ENCODE assay signal across 17 cellular contexts in the genomic region with DNA sequence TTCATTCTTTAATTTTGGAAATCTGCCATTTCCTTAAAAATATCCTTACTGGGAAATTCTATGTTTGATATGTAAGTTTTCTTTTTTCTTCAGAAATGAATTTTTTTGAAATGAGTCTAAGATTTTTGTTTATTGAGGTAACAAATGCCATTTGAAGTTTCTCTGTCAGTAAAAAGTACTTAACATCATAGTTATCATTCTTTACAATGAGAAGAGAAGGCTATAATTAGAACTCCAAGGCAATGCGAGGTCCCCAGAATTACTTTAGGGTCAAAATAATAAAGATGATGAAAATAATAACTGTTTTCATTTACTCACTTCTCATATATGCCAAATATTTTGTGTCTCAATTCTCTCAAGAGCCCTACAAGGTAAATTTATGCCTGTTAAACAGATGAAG. TPM values are rescaled to one million over a fixed set of nuclear protein-coding genes. Genes with fewer than 3 reads are reported as not detected.
DNase-seq lines count a peak whose midpoint lies in the region; ATAC-seq, FAIRE-seq and TF ChIP-seq lines count a peak whose summit lies in the region.
"Had no signal": no experiment of that assay in that cellular context is flagged by ENCODE, and none has a peak within 500 bp of the region (broad histone marks: within the 10 kb centered on the region; RNA-seq: fewer than 3 reads in every experiment).

No MANE protein-coding gene starts in this region.

- H3K9ac ChIP-seq in smooth muscle cell (ENCODE audit: low read depth): no peak overlapping the region

- H3K4me3 Mint-ChIP-seq in chondrocyte (ENCODE audit: unreplicated experiment): no peak overlapping the region
- no peak overlapping the region for H3K4me3 Mint-ChIP-seq in progenitor cell of endocrine pancreas (ENCODE audit: low read depth)
- H3K4me3 Mint-ChIP-seq: CD4-positive, alpha-beta memory T cell; GM23338 had no signal

- peak overlapping the region; percentile 13 for H3K4me2 ChIP-seq in smooth muscle cell
- H3K4me2 ChIP-seq: A549, GM23338 had no signal

- H3K36me3 ChIP-seq in smooth muscle cell (ENCODE audit: low read depth): no peaks in the 10 kb centered on the region
- H3K36me3 ChIP-seq: BE2C had no signal

- H3K27me3 Mint-ChIP-seq in chondrocyte (ENCODE audit: low read depth) (no peaks in the 10 kb centered on the region), progenitor cell of endocrine pancreas (peaks cover 2% of the 10 kb centered on the region)

- 76% methylated on average over 1 of the region's 1 CpG for WGBS in smooth muscle cell (ENCODE audit: low lambda C conversion rate)

- H3K4me3 ChIP-seq in smooth muscle cell: no peak overlapping the region
- H3K4me3 ChIP-seq: A549, GM23338 had no signal

- no peak for FAIRE-seq in urothelium cell line (lab: Jason Lieb, UNC)
- FAIRE-seq: A549, GM12892 had no signal

- TF ChIP-seq CTCF in chondrocyte (IDR thresholded peaks at IDR 0.05) (no peak), smooth muscle cell (IDR thresholded peaks at IDR 0.05; ENCODE audit: borderline replicate concordance, insufficient read depth, poor library complexity, severe bottlenecking) (no peak), progenitor cell of endocrine pancreas (IDR thresholded peaks at IDR 0.05; ENCODE audit: unreplicated experiment) (no peak)

- H3K4me1 ChIP-seq in smooth muscle cell (ENCODE audit: low read depth): no peaks in the 10 kb centered on the region
- H3K4me1 ChIP-seq: BE2C had no signal

- DNase-seq in HCEC 1CT (peak; percentile 39), NCI-H69 (lab: John Stamatoyannopoulos, UW) (peak; percentile 4), chondrocyte (ENCODE audit: low spot score) (no peak), smooth muscle cell (lab: John Stamatoyannopoulos, UW; ENCODE audit: unreplicated experiment) (no peak), progenitor cell of endocrine pancreas (ENCODE audit: low spot score, unreplicated experiment) (no peak), urothelium cell line (ENCODE audit: low spot score) (no peak)
- DNase-seq: BE2C; CD4-positive, alpha-beta memory T cell; DMS79; GDM1; H7 had no signal

- peak overlapping the region; percentile 14 for H2AFZ ChIP-seq in smooth muscle cell (ENCODE audit: low read depth)
- H2AFZ ChIP-seq: GM23338 had no signal

- H3K9me3 Mint-ChIP-seq in chondrocyte (ENCODE audit: low read depth): no peaks in the 10 kb centered on the region
- no peaks in the 10 kb centered on the region for H3K9me3 Mint-ChIP-seq in progenitor cell of endocrine pancreas (ENCODE audit: low read depth)
- H3K9me3 Mint-ChIP-seq: CD4-positive, alpha-beta memory T cell; GM23338 had no signal

- peak overlapping the region; percentile 54 for H3K27ac Mint-ChIP-seq in chondrocyte (ENCODE audit: unreplicated experiment)
- H3K27ac Mint-ChIP-seq in progenitor cell of endocrine pancreas: no peak overlapping the region
- H3K27ac Mint-ChIP-seq: CD4-positive, alpha-beta memory T cell; GM23338 had no signal

- peak overlapping the region; percentile 19 for H3K27ac ChIP-seq in smooth muscle cell (ENCODE audit: low read depth)
- H3K27ac ChIP-seq: C4-2B, HL-60 had no signal

- peaks cover 41% of the 10 kb centered on the region for H3K4me1 Mint-ChIP-seq in chondrocyte (ENCODE audit: low read depth)
- H3K4me1 Mint-ChIP-seq in progenitor cell of endocrine pancreas (ENCODE audit: low read depth): peaks cover 15% of the 10 kb centered on the region
- H3K4me1 Mint-ChIP-seq: CD4-positive, alpha-beta memory T cell had no signal

- H4K20me1 ChIP-seq in smooth muscle cell (ENCODE audit: low read depth): no peaks in the 10 kb centered on the region

- no peaks in the 10 kb centered on the region for H3F3A ChIP-seq in smooth muscle cell (ENCODE audit: low read depth)

- H3K79me2 ChIP-seq in smooth muscle cell (ENCODE audit: low read depth): peaks cover 11% of the 10 kb centered on the region

- no peaks in the 10 kb centered on the region for H3K9me3 ChIP-seq in smooth muscle cell (replicated peaks; ENCODE audit: low read depth)
- H3K9me3 ChIP-seq: A549, BE2C had no signal

- H3K27me3 ChIP-seq in smooth muscle cell (ENCODE audit: low read depth): no peaks in the 10 kb centered on the region
- H3K27me3 ChIP-seq: BE2C had no signal

- ATAC-seq in HG02884 (IDR thresholded peaks at IDR 0.05; ENCODE audit: unreplicated experiment): no peak
- ATAC-seq: A549, GM23338 had no signal

- no peaks in the 10 kb centered on the region for H3K36me3 Mint-ChIP-seq in chondrocyte (ENCODE audit: low read depth)
- H3K36me3 Mint-ChIP-seq in progenitor cell of endocrine pancreas (ENCODE audit: insufficient read depth): no peaks in the 10 kb centered on the region
- H3K36me3 Mint-ChIP-seq: CD4-positive, alpha-beta memory T cell had no signal

RNA-seq across cellular contexts. Expression of gene RHOBTB1, which starts 37.0 kb away (rescaled TPM):
- total RNA-seq in chondrocyte (18.6 to 19.2 TPM (median 19.0 TPM) in 3 replicates), smooth muscle cell (49.1 and 77.0 TPM in 2 replicates), progenitor cell of endocrine pancreas (21.7 and 23.8 TPM in 2 replicates)
- polyA plus RNA-seq in smooth muscle cell: 33.7 and 36.2 TPM in 2 replicates
- polyA plus RNA-seq: CD4-positive, alpha-beta memory T cell had no signal

Comparison
In these comparisons a context has a peak if more than half of its experiments do, and no peak if none do; other contexts are left out.
1. DNase-seq: peak in HCEC 1CT (single experiment) and NCI-H69 (single experiment); none in chondrocyte (single experiment), smooth muscle cell (single experiment), progenitor cell of endocrine pancreas (single experiment) and urothelium cell line (single experiment).